ENCODE assay signal across 1 cellular context in genomic region chr4:13268713-13269112, GRCh38.
TF ChIP-seq lines count a peak whose summit lies in the region.

No MANE protein-coding gene starts in this region.

TF ChIP-seq in H1, 55 proteins besides CTCF, POLR2A, EP300 and RAD21:
- TF ChIP-seq CHD1 (IDR thresholded peaks at IDR 0.05; ENCODE audit: low read depth, low read length) = no peak
- TF ChIP-seq RBBP5 (IDR thresholded peaks at IDR 0.05; ENCODE audit: borderline replicate concordance, low read depth, low read length) = no peak
- TF ChIP-seq TAF7 (optimal IDR thresholded peaks at IDR 0.05; ENCODE audit: borderline replicate concordance, low read depth, low read length) = no peak
- no peak for TF ChIP-seq FOSL1 (IDR thresholded peaks at IDR 0.05; ENCODE audit: insufficient read depth, low read depth, low read length)
- no peak for TF ChIP-seq CBX8 (IDR thresholded peaks at IDR 0.05; ENCODE audit: borderline replicate concordance, low read depth, low read length)
- no peak for TF ChIP-seq ATF3 (IDR thresholded peaks at IDR 0.05; ENCODE audit: insufficient read depth, low read depth, low read length)
- TF ChIP-seq NRF1 (IDR thresholded peaks at IDR 0.05; ENCODE audit: low read depth, low read length) = no peak
- TF ChIP-seq SIN3A (conservative IDR thresholded peaks at IDR 0.05 in 1 of 2, IDR thresholded peaks at IDR 0.05 in 1 of 2; ENCODE audit: low read depth in 1 of 2, low read length in 2 of 2) = no peak
- no peak for TF ChIP-seq BACH1 (IDR thresholded peaks at IDR 0.05; ENCODE audit: low read length)
- TF ChIP-seq CTBP2 (IDR thresholded peaks at IDR 0.05; ENCODE audit: borderline replicate concordance, insufficient read depth, insufficient read length, low read length) = no peak
